In genomic region chr1:188364927-188365449, GRCh38 we compare ENCODE assay signal across 1 cellular context.
TF ChIP-seq lines count a peak whose summit lies in the region.

No MANE protein-coding gene starts in this region.

TF ChIP-seq in GM23338, 12 proteins besides CTCF, POLR2A, EP300 and RAD21 (continued from another document):
- no peak for TF ChIP-seq REST (IDR thresholded peaks at IDR 0.05; ENCODE audit: unreplicated experiment)
- no peak for TF ChIP-seq ZNF331 (CRISPR knock-in tag; IDR thresholded peaks at IDR 0.05; ENCODE audit: low read depth)
TF ChIP-seq in GM23338: peak in this region for 1.
